In the genomic region with DNA sequence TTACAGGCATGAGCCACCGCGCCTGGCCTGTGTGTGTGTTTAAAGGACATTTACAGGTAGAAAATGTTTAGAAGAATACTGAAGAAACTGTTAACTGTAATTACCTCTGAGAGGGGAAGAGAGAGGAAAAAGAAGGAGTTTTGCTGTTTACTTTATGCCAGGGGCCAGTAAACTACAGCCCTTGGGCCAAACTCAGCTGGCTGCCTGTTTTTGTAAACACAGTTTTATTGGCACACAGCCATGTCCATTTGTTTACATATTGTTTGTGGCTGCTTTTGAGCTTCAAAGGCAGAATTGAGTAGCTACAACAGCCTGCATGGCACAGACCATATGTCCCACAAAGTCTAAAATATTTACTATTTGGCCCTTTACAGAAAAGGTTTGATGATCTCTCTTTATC, we compare ENCODE assay signal across 23 cellular contexts.
DNase-seq lines count a peak whose midpoint lies in the region; ATAC-seq lines count a peak whose summit lies in the region.
"Had no signal": no experiment of that assay in that cellular context is flagged by ENCODE, and none has a peak within 500 bp of the region (broad histone marks: within the 10 kb centered on the region; RNA-seq: fewer than 3 reads in every experiment).

No MANE protein-coding gene starts in this region.

- no peaks in the 10 kb centered on the region for H3K27me3 Mint-ChIP-seq in stimulated activated memory B cell treated with anti-CD40 and anti-IgM and Interleukin-4, amounts not matched to agents 10 μg/mL and 1 μg/mL and 100 μg/mL, for 72 hours
- H3K27me3 Mint-ChIP-seq: activated CD4-positive, alpha-beta T cell treated with anti-CD3 and anti-CD28 coated beads, Interleukin-2, amount 10 ng/mL, durations not matched to agents 24 days and 14 days had no signal

- DNase-seq in DMS79 (lab: John Stamatoyannopoulos, UW) (peak; percentile 53), M059J (ENCODE audit: low read depth) (peak; percentile 15), NCI-H345 treated with DMSO at 0.1 percent for 48 hours (lab: John Stamatoyannopoulos, UW; ENCODE audit: unreplicated experiment) (peak; percentile 21), left lobe of liver (ENCODE audit: low spot score) (no peak), iPS-NIHi11 (ENCODE audit: low spot score) (no peak)
- DNase-seq: activated CD4-positive, alpha-beta T cell treated with anti-CD3 and anti-CD28 coated beads, Interleukin-2, amount 10 ng/mL, durations not matched to agents 24 days and 14 days; activated CD8-positive, alpha-beta memory T cell treated with anti-CD3 and anti-CD28 coated beads for 24 hours; activated effector memory CD4-positive, alpha-beta T cell treated with anti-CD3 and anti-CD28 coated beads, Interleukin-2, amount 50 U/mL, for 16 hours; activated naive CD8-positive, alpha-beta T cell treated with anti-CD3 and anti-CD28 coated beads for 36 hours; anterior cingulate cortex; GM23248; heart right ventricle; IMR-90; kidney glomerular epithelial cell; mucosa of descending colon; NCI-H82; ovary; stimulated activated naive CD4-positive, alpha-beta T cell; upper lobe of right lung; WERI-Rb-1 had no signal

- no peak overlapping the region for H3K27ac Mint-ChIP-seq in stimulated activated memory B cell treated with anti-CD40 and anti-IgM and Interleukin-4, amounts not matched to agents 10 μg/mL and 1 μg/mL and 100 μg/mL, for 72 hours
- H3K27ac Mint-ChIP-seq: activated CD4-positive, alpha-beta T cell treated with anti-CD3 and anti-CD28 coated beads, Interleukin-2, amount 10 ng/mL, durations not matched to agents 24 days and 14 days; activated naive CD8-positive, alpha-beta T cell treated with anti-CD3 and anti-CD28 coated beads for 36 hours; nephron had no signal

- no peak overlapping the region for H3K4me3 Mint-ChIP-seq in stimulated activated memory B cell treated with anti-CD40 and anti-IgM and Interleukin-4, amounts not matched to agents 10 μg/mL and 1 μg/mL and 100 μg/mL, for 72 hours
- H3K4me3 Mint-ChIP-seq: activated CD4-positive, alpha-beta T cell treated with anti-CD3 and anti-CD28 coated beads, Interleukin-2, amount 10 ng/mL, durations not matched to agents 24 days and 14 days; activated naive CD8-positive, alpha-beta T cell treated with anti-CD3 and anti-CD28 coated beads for 36 hours; nephron had no signal

- ATAC-seq in left lobe of liver: peak; percentile 66
- no peak for ATAC-seq in HG03457 (IDR thresholded peaks at IDR 0.05; ENCODE audit: unreplicated experiment)
- no peak for ATAC-seq in stimulated activated memory B cell treated with anti-CD40 and anti-IgM and Interleukin-4, amounts not matched to agents 10 μg/mL and 1 μg/mL and 100 μg/mL, for 72 hours
- ATAC-seq: heart right ventricle, mucosa of descending colon, upper lobe of right lung had no signal

- H3K36me3 Mint-ChIP-seq in stimulated activated memory B cell treated with anti-CD40 and anti-IgM and Interleukin-4, amounts not matched to agents 10 μg/mL and 1 μg/mL and 100 μg/mL, for 72 hours: no peaks in the 10 kb centered on the region
- H3K36me3 Mint-ChIP-seq: activated naive CD8-positive, alpha-beta T cell treated with anti-CD3 and anti-CD28 coated beads for 36 hours had no signal

- H3K9me3 Mint-ChIP-seq in stimulated activated memory B cell treated with anti-CD40 and anti-IgM and Interleukin-4, amounts not matched to agents 10 μg/mL and 1 μg/mL and 100 μg/mL, for 72 hours: peaks cover 3% of the 10 kb centered on the region
- H3K9me3 Mint-ChIP-seq: activated CD4-positive, alpha-beta T cell treated with anti-CD3 and anti-CD28 coated beads, Interleukin-2, amount 10 ng/mL, durations not matched to agents 24 days and 14 days; activated naive CD8-positive, alpha-beta T cell treated with anti-CD3 and anti-CD28 coated beads for 36 hours; nephron had no signal

- no peaks in the 10 kb centered on the region for H3K4me1 Mint-ChIP-seq in stimulated activated memory B cell treated with anti-CD40 and anti-IgM and Interleukin-4, amounts not matched to agents 10 μg/mL and 1 μg/mL and 100 μg/mL, for 72 hours
- H3K4me1 Mint-ChIP-seq: activated CD4-positive, alpha-beta T cell treated with anti-CD3 and anti-CD28 coated beads, Interleukin-2, amount 10 ng/mL, durations not matched to agents 24 days and 14 days; activated naive CD8-positive, alpha-beta T cell treated with anti-CD3 and anti-CD28 coated beads for 36 hours; nephron had no signal

Comparison
In these comparisons a context has a peak if more than half of its experiments do, and no peak if none do; other contexts are left out.
1. DNase-seq: peak in DMS79 (single experiment), M059J (single experiment) and NCI-H345 treated with DMSO at 0.1 percent for 48 hours (single experiment); none in left lobe of liver (single experiment) and iPS-NIHi11 (single experiment).